Comparison of ENCODE assay signal across 8 cellular contexts in genomic region chr19:53537523-53538377, GRCh38. TPM values are rescaled to one million over a fixed set of nuclear protein-coding genes. Genes with fewer than 3 reads are reported as not detected.
A peak's percentile ranks its signal among the peaks of the same experiment; 100 is the strongest.
DNase-seq lines count a peak whose midpoint lies in the region; FAIRE-seq and TF ChIP-seq lines count a peak whose summit lies in the region.

ZNF331 (plus strand) TSS chr19:53538145; CDS start chr19:53569377, 31,232 bp downstream.

- H3K4me1 Mint-ChIP-seq in mesothelial cell of epicardium: peaks cover 16% of the 10 kb centered on the region

- no peak within 1 kb of the TSS for H2BK120ac ChIP-seq in H1 (replicated peaks; ENCODE audit: low read depth, low read length)

- FAIRE-seq in H1 (lab: Jason Lieb, UNC): no peak

- H2BK20ac ChIP-seq in H1 (ENCODE audit: low read length): no peak within 1 kb of the TSS

- H3K27me3 Mint-ChIP-seq in mesothelial cell of epicardium (ENCODE audit: low read depth): no peaks in the 10 kb centered on the region

- peak within 1 kb of the TSS; percentile 67; the same call in 1 of the 2 replicates for H2AFZ ChIP-seq in H1 (ENCODE audit: low read length)

- H3K27ac ChIP-seq in H1 (ENCODE audit: low read depth, low read length): 0 out of 2 replicates have a peak within 1 kb of the TSS, but pooled peaks have one; percentile 38

- H3K79me1 ChIP-seq in H1 (ENCODE audit: low read depth, low read length): no peaks in the 10 kb centered on the region

- H3K4me3 ChIP-seq in HFF-Myc (replicated peaks; ENCODE audit: low read depth, low read length) (peak within 1 kb of the TSS; percentile 66), H1 (ENCODE audit: extremely low read depth in 1 of 4, insufficient read depth in 2 of 4, low read depth in 3 of 4, low read length in 4 of 4) (peak within 1 kb of the TSS; percentile 38 to 71 (median 67))

- H3K9ac ChIP-seq in H1 (replicated peaks in 1 of 4; ENCODE audit: extremely low read depth in 1 of 4, low read depth in 3 of 4, low read length in 3 of 4): peak within 1 kb of the TSS in 3 of 4 experiments; percentile 22 to 75 (median 26); a peak in 5 of 7 replicates

- H3K14ac ChIP-seq in H1 (ENCODE audit: insufficient read length): no peak within 1 kb of the TSS

- peaks cover 6% of the 10 kb centered on the region; the same call in 1 of the 2 replicates for H3K23me2 ChIP-seq in H1 (ENCODE audit: low read depth, low read length)

- H3K9me3 Mint-ChIP-seq in mesothelial cell of epicardium: no peaks in the 10 kb centered on the region

- TF ChIP-seq CTCF in GM10248 (IDR thresholded peaks at IDR 0.05; ENCODE audit: control extremely low read depth, extremely low read depth, low read depth, missing control alignments) (no peak), HFF-Myc (IDR thresholded peaks at IDR 0.05; ENCODE audit: low read depth, low read length, missing control alignments) (peak; percentile 6), H1 (IDR thresholded peaks at IDR 0.05; ENCODE audit: control extremely low read depth in 1 of 3, insufficient read depth in 1 of 3, low read depth in 1 of 3, low read length in 3 of 3) (peak in 2 of 3 experiments; percentile 2 to 25; a peak in 2 of 4 replicates), mesothelial cell of epicardium (IDR thresholded peaks at IDR 0.05; ENCODE audit: unreplicated experiment) (no peak)

- H2AK5ac ChIP-seq in H1 (ENCODE audit: low read depth, low read length): no peak within 1 kb of the TSS

- no peak within 1 kb of the TSS; the same call in 1 of the 2 replicates for H2BK12ac ChIP-seq in H1 (ENCODE audit: low read depth, low read length)

- H4K91ac ChIP-seq in H1 (replicated peaks; ENCODE audit: insufficient read length, low read length): peak within 1 kb of the TSS; percentile 95

- peak within 1 kb of the TSS; percentile 77 for H4K5ac ChIP-seq in H1 (ENCODE audit: insufficient read length, low read depth, low read length)

- peak within 1 kb of the TSS; percentile 91 for H4K8ac ChIP-seq in H1 (ENCODE audit: extremely low read depth, insufficient read depth, low read length)

- H3K4me1 ChIP-seq in H1 (replicated peaks in 1 of 4; ENCODE audit: control insufficient read depth in 3 of 4, insufficient read depth in 4 of 4, low read length in 3 of 4): peaks cover 0 to 5% (median 0%) of the 10 kb centered on the region in 4 experiments; a peak in 2 of 7 replicates

- peak within 1 kb of the TSS; percentile 53 to 83 for H3K4me2 ChIP-seq in H1 (ENCODE audit: insufficient read depth in 1 of 2, low read depth in 2 of 2, low read length in 2 of 2)

- H3K4me3 Mint-ChIP-seq in mesothelial cell of epicardium: peak within 1 kb of the TSS; percentile 97

- H3K27ac Mint-ChIP-seq in mesothelial cell of epicardium: peak within 1 kb of the TSS; percentile 97

- no peak for TF ChIP-seq RAD21 in H1 (IDR thresholded peaks at IDR 0.05 in 1 of 2, conservative IDR thresholded peaks at IDR 0.05 in 1 of 2; ENCODE audit: low read depth in 2 of 2, low read length in 2 of 2)

- DNase-seq in GM10248 (ENCODE audit: extremely low spot score): peak; percentile 85
- peak; percentile 24 for DNase-seq in HFF-Myc (ENCODE audit: extremely low read depth, low read depth)
- peak; percentile 47 for DNase-seq in NCI-H2196 (lab: John Stamatoyannopoulos, UW; ENCODE audit: unreplicated experiment)
- DNase-seq in activated CD8-positive, alpha-beta memory T cell treated with anti-CD3 and anti-CD28 coated beads for 4 hours (ENCODE audit: low read depth in 2 of 2): peak; percentile 78 to 86
- peak in 1 of 2 experiments; percentile 81 for DNase-seq in H1 (ENCODE audit: low read depth in 1 of 2, low spot score in 2 of 2)
- peak; percentile 59 to 78 for DNase-seq in mesothelial cell of epicardium (ENCODE audit: low spot score in 2 of 2, unreplicated experiment in 2 of 2)
- peak; percentile 80 to 84 for DNase-seq in stimulated activated CD8-positive, alpha-beta memory T cell treated with anti-CD3 and anti-CD28 coated beads, Interleukin-15, amount 100 ng/mL, for 48 hours (ENCODE audit: low read depth in 2 of 2)
- no peak for DNase-seq in NCI-H1048 (lab: John Stamatoyannopoulos, UW)

- no peaks in the 10 kb centered on the region for H3K9me3 ChIP-seq in H1 (ENCODE audit: insufficient read depth in 2 of 2, low read depth in 1 of 2, low read length in 1 of 2)

- no peak for TF ChIP-seq EP300 in H1 (IDR thresholded peaks at IDR 0.05; ENCODE audit: borderline replicate concordance in 1 of 2, low read depth in 2 of 2, low read length in 2 of 2)

- H2BK5ac ChIP-seq in H1 (ENCODE audit: low read depth, low read length): peak within 1 kb of the TSS; percentile 71

- H2BK15ac ChIP-seq in H1 (ENCODE audit: low read length): no peak within 1 kb of the TSS; the same call in 1 of the 2 replicates

- no peaks in the 10 kb centered on the region for H3K79me2 ChIP-seq in H1 (ENCODE audit: control insufficient read depth in 1 of 2, insufficient read depth in 2 of 2, low read length in 2 of 2)

- peaks cover 5% of the 10 kb centered on the region for H3K36me3 Mint-ChIP-seq in mesothelial cell of epicardium

- WGBS in H1 (ENCODE audit: extremely low coverage in 1 of 2, insufficient coverage in 1 of 2, insufficient read length in 1 of 2, insufficient replicate concordance in 2 of 2, low coverage in 1 of 2, low lambda C conversion rate in 2 of 2, missing lambda C conversion rate in 1 of 2), 2 experiments: 55% methylated on average over 76 of the region's 81 CpGs; no CpG with 5 or more reads in 1 of the 2 experiments

- no peak within 1 kb of the TSS for H3K23ac ChIP-seq in H1 (ENCODE audit: insufficient read length)

- H3K56ac ChIP-seq in H1 (replicated peaks; ENCODE audit: insufficient read length, low read depth, low read length): peak within 1 kb of the TSS; percentile 79

- TF ChIP-seq POLR2A in H1 (IDR thresholded peaks at IDR 0.05; ENCODE audit: control extremely low read depth in 1 of 2, low read depth in 2 of 2, low read length in 2 of 2): no peak

- CTCF ChIA-PET in GM10248 (lab: Yijun Ruan, JAX) (no interaction called here), H1 (lab: Charles Lee; ENCODE audit: partially characterized antibody) (interaction anchor here (0.9 to 1.0 kb wide), 2 partner anchors 139 to 342 kb away, joined by 3 read pairs; no protein-coding TSS in a partner anchor)

- POLR2A ChIA-PET in GM10248 (lab: Yijun Ruan, JAX): no interaction called here
- POLR2A ChIA-PET in H1 (lab: Charles Lee; ENCODE audit: partially characterized antibody): interaction anchor here (1.1 to 3.5 kb wide), 5 partner anchors 9 to 45 kb away, joined by 3 to 13 read pairs (median 3); no protein-coding TSS in a partner anchor

- H3K18ac ChIP-seq in H1 (ENCODE audit: extremely low read depth, low read length): peak within 1 kb of the TSS; percentile 80

- H3K36me3 ChIP-seq in H1 (ENCODE audit: control insufficient read depth in 2 of 4, insufficient read depth in 4 of 4, low read length in 3 of 4): peaks cover 5 to 14% (median 12%) of the 10 kb centered on the region in 4 experiments; a peak in 7 of 8 replicates

- H3K27me3 ChIP-seq in H1 (replicated peaks in 1 of 4; ENCODE audit: control insufficient read depth in 3 of 4, extremely low read depth in 1 of 4, insufficient read depth in 3 of 4, low read length in 3 of 4): no peaks in the 10 kb centered on the region

- H3K4ac ChIP-seq in H1 (replicated peaks; ENCODE audit: insufficient read length, low read depth, low read length): peak within 1 kb of the TSS; percentile 74

- peaks cover 2% of the 10 kb centered on the region in 2 experiments for H4K20me1 ChIP-seq in H1 (replicated peaks in 1 of 2; ENCODE audit: control insufficient read depth in 1 of 2, insufficient read depth in 2 of 2, low read length in 2 of 2)

TF ChIP-seq in H1, 55 proteins besides CTCF, POLR2A, EP300 and RAD21 (continues in another document):
- TF ChIP-seq SAP30 (IDR thresholded peaks at IDR 0.05; ENCODE audit: insufficient read depth, insufficient replicate concordance, low read length) (no peak), SP4 (IDR thresholded peaks at IDR 0.05; ENCODE audit: low read length) (no peak), ZNF274 (IDR thresholded peaks at IDR 0.05; ENCODE audit: borderline replicate concordance, extremely low read depth, low read length) (no peak), RXRA (IDR thresholded peaks at IDR 0.05; ENCODE audit: insufficient read depth, low read depth, low read length) (no peak), TAF7 (optimal IDR thresholded peaks at IDR 0.05; ENCODE audit: borderline replicate concordance, low read depth, low read length) (no peak), SP1 (IDR thresholded peaks at IDR 0.05; ENCODE audit: low read depth, low read length) (no peak), BACH1 (IDR thresholded peaks at IDR 0.05; ENCODE audit: low read length) (no peak), JUND (IDR thresholded peaks at IDR 0.05; ENCODE audit: low read length) (no peak), GTF2F1 (IDR thresholded peaks at IDR 0.05; ENCODE audit: borderline replicate concordance, low read depth, low read length) (no peak), USF2 (IDR thresholded peaks at IDR 0.05; ENCODE audit: low read length) (no peak), RNF2 (IDR thresholded peaks at IDR 0.05; ENCODE audit: borderline replicate concordance, low read depth, low read length, missing control alignments, poor library complexity, severe bottlenecking) (no peak), POU5F1 (IDR thresholded peaks at IDR 0.05; ENCODE audit: low read depth, low read length) (no peak)

RNA-seq across cellular contexts. Expression of gene ZNF331, which starts in this region (rescaled TPM):
- total RNA-seq in H1 (2021; fragmentation: NEBNext Ultra II Directional; extraction: Animal tissue kit (Norgen Biotek cat#: 25700)): 36.7 and 44.1 TPM in 2 replicates
- polyA plus RNA-seq in H1 (2011; rRNA removed): 30.0 and 43.7 TPM in 2 replicates
- polyA plus RNA-seq in H1 (2011; cell fraction: cytosol; rRNA removed): 62.0 TPM
- polyA plus RNA-seq in H1 (2011; cell fraction: nucleus; rRNA removed): 81.9 TPM
- 39.8 to 55.6 TPM (median 46.6 TPM) in 4 replicates for polyA plus RNA-seq in H1 (2012, experiment 1 of 2)
- polyA plus RNA-seq in H1 (2012, experiment 2 of 2): 4.6 TPM
- 30.5 TPM for polyA plus RNA-seq in H1 (2013, experiment 1 of 2)
- 26.8 TPM for polyA plus RNA-seq in H1 (2013, experiment 2 of 2)
- 34.3 and 35.5 TPM in 2 replicates for polyA minus RNA-seq in H1 (2011; rRNA and poly(A)+ RNA removed)
- polyA minus RNA-seq in H1 (2011; cell fraction: cytosol; rRNA and poly(A)+ RNA removed): 22.2 TPM
- 48.1 TPM for polyA minus RNA-seq in H1 (2011; cell fraction: nucleus; rRNA and poly(A)+ RNA removed)
- 17.6 to 19.5 TPM (median 19.4 TPM) in 3 replicates for total RNA-seq in mesothelial cell of epicardium

Comparison
In these comparisons a context has a peak if more than half of its experiments do, and no peak if none do; other contexts are left out.
1. CTCF ChIP-seq: peak in HFF-Myc (single experiment) and H1 (2 of 3); none in GM10248 (single experiment) and mesothelial cell of epicardium (single experiment).